ENCODE assay signal across 8 cellular contexts in genomic region chr11:108121274-108122155, GRCh38. TPM values are rescaled to one million over a fixed set of nuclear protein-coding genes. Genes with fewer than 3 reads are reported as not detected.
DNase-seq lines count a peak whose midpoint lies in the region; ATAC-seq and TF ChIP-seq lines count a peak whose summit lies in the region.

Gene ACAT1, plus strand, starts transcription at chr11:108121567. Its CDS starts 40 bp downstream, at chr11:108121607.

- POLR2A ChIA-PET in PC-3 (lab: Charles Lee; ENCODE audit: unreplicated experiment): no interaction called here

- H3K9me2 ChIP-seq in PC-3 (replicated peaks; ENCODE audit: low read length): no peaks in the 10 kb centered on the region

- H3K9me3 ChIP-seq in PC-3 (ENCODE audit: low read length): no peaks in the 10 kb centered on the region
- no peaks in the 10 kb centered on the region for H3K9me3 ChIP-seq in mucosa of stomach (ENCODE audit: control insufficient read depth, low read length)

- peak within 1 kb of the TSS; percentile 21 for H3K27ac ChIP-seq in PC-3 (ENCODE audit: low read length)

- TF ChIP-seq CTCF in PC-3 (conservative IDR thresholded peaks at IDR 0.05; ENCODE audit: low read depth, low read length): no peak

- intact Hi-C loops in PC-3 (cut with micrococcal nuclease): loop anchor here (1.0 to 2.0 kb wide), 2 partner anchors 101 to 534 kb away; partner anchors contain the start of genes ATM and NPAT

- peaks cover 49% of the 10 kb centered on the region for H3K79me2 ChIP-seq in PC-3 (ENCODE audit: low read length)

- H2AFZ ChIP-seq in PC-3 (ENCODE audit: low read length): peak within 1 kb of the TSS; percentile 90

- no peaks in the 10 kb centered on the region for H3K27me3 ChIP-seq in PC-3 (ENCODE audit: low read length)
- no peaks in the 10 kb centered on the region for H3K27me3 ChIP-seq in mucosa of stomach (ENCODE audit: control insufficient read depth, insufficient read depth, low read length)

- no peaks in the 10 kb centered on the region for H4K20me1 ChIP-seq in PC-3 (ENCODE audit: low read length)

- H3K9ac ChIP-seq in PC-3 (ENCODE audit: low read length) (peak within 1 kb of the TSS; percentile 80), mucosa of stomach (ENCODE audit: low read length) (peak within 1 kb of the TSS; percentile 85)

- no TSS peak for BruUV-seq in PC-3 (replicated peaks; lab: Mats Ljungman, UMichigan)

- no peaks in the 10 kb centered on the region for H3F3A ChIP-seq in PC-3 (ENCODE audit: low read length, unreplicated experiment)

- H3K4me3 ChIP-seq in PC-3 (ENCODE audit: low read length): peak within 1 kb of the TSS; percentile 74
- peak within 1 kb of the TSS; percentile 92 for H3K4me3 ChIP-seq in mucosa of stomach (ENCODE audit: low read length)

- CTCF ChIA-PET in PC-3 (lab: Charles Lee): no interaction called here

- TF ChIP-seq EP300 in Ishikawa (IDR thresholded peaks at IDR 0.05; ENCODE audit: borderline replicate concordance): no peak

- H3K36me3 ChIP-seq in PC-3 (ENCODE audit: low read depth, low read length): no peaks in the 10 kb centered on the region
- H3K36me3 ChIP-seq in mucosa of stomach (ENCODE audit: control insufficient read depth, insufficient read depth, low read length): no peaks in the 10 kb centered on the region

- TF ChIP-seq RAD21 in Ishikawa (IDR thresholded peaks at IDR 0.05; ENCODE audit: low read depth): no peak

- ATAC-seq in GM21576 (IDR thresholded peaks at IDR 0.05; ENCODE audit: unreplicated experiment): peak; percentile 94
- ATAC-seq in PC-3: peak; percentile 96

- H3K4me2 ChIP-seq in PC-3 (ENCODE audit: low read length): peak within 1 kb of the TSS; percentile 89

- TF ChIP-seq POLR2A in erythroblast (IDR thresholded peaks at IDR 0.05; ENCODE audit: low read length): peak; percentile 97

- peak; percentile 97 for DNase-seq in DMS53 (lab: John Stamatoyannopoulos, UW)
- DNase-seq in PC-3: peak; percentile 98
- DNase-seq in activated T-cell treated with anti-CD3 and anti-CD28 coated beads, Interleukin-2, amount 50 U/mL, for 1 hour: peak; percentile 98
- DNase-seq in erythroblast (lab: John Stamatoyannopoulos, UW): peak; percentile 96 to 98
- DNase-seq in stimulated activated CD8-positive, alpha-beta memory T cell treated with anti-CD3 and anti-CD28 coated beads, Interleukin-7, amount 100 ng/mL, for 24 hours (ENCODE audit: low read depth): peak; percentile 94

- H3K4me1 ChIP-seq in PC-3 (ENCODE audit: insufficient read depth, low read length) (peaks cover 24% of the 10 kb centered on the region), mucosa of stomach (ENCODE audit: control insufficient read depth, insufficient read depth, low read length) (peaks cover 20% of the 10 kb centered on the region)

TF ChIP-seq in Ishikawa, 13 proteins besides CTCF, POLR2A, EP300 and RAD21:
- TF ChIP-seq, protein P1, sequence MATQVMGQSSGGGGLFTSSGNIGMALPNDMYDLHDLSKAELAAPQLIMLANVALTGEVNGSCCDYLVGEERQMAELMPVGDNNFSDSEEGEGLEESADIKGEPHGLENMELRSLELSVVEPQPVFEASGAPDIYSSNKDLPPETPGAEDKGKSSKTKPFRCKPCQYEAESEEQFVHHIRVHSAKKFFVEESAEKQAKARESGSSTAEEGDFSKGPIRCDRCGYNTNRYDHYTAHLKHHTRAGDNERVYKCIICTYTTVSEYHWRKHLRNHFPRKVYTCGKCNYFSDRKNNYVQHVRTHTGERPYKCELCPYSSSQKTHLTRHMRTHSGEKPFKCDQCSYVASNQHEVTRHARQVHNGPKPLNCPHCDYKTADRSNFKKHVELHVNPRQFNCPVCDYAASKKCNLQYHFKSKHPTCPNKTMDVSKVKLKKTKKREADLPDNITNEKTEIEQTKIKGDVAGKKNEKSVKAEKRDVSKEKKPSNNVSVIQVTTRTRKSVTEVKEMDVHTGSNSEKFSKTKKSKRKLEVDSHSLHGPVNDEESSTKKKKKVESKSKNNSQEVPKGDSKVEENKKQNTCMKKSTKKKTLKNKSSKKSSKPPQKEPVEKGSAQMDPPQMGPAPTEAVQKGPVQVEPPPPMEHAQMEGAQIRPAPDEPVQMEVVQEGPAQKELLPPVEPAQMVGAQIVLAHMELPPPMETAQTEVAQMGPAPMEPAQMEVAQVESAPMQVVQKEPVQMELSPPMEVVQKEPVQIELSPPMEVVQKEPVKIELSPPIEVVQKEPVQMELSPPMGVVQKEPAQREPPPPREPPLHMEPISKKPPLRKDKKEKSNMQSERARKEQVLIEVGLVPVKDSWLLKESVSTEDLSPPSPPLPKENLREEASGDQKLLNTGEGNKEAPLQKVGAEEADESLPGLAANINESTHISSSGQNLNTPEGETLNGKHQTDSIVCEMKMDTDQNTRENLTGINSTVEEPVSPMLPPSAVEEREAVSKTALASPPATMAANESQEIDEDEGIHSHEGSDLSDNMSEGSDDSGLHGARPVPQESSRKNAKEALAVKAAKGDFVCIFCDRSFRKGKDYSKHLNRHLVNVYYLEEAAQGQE (IDR thresholded peaks at IDR 0.05; ENCODE audit: low read depth): no peak
- TF ChIP-seq TEAD4 (IDR thresholded peaks at IDR 0.05): no peak
- TF ChIP-seq, protein P2, sequence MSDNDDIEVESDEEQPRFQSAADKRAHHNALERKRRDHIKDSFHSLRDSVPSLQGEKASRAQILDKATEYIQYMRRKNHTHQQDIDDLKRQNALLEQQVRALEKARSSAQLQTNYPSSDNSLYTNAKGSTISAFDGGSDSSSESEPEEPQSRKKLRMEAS (IDR thresholded peaks at IDR 0.05): peak; percentile 93
- peak; percentile 51 for TF ChIP-seq TCF12 (IDR thresholded peaks at IDR 0.05; ENCODE audit: low read depth)
- no peak for TF ChIP-seq ZBTB7A (IDR thresholded peaks at IDR 0.05; ENCODE audit: low read depth)
- TF ChIP-seq CEBPB (IDR thresholded peaks at IDR 0.05): no peak
- TF ChIP-seq CREB1 (IDR thresholded peaks at IDR 0.05; ENCODE audit: low read depth): no peak
- TF ChIP-seq TAF1 (IDR thresholded peaks at IDR 0.05; ENCODE audit: low read depth): 0 out of 2 replicates have a peak, but pooled peaks have one; percentile 59
- TF ChIP-seq FOXM1 (IDR thresholded peaks at IDR 0.05; ENCODE audit: borderline replicate concordance, low read depth): 0 out of 2 replicates have a peak, but pooled peaks have one; percentile 29
- peak; percentile 71; the same call in 1 of the 2 replicates for TF ChIP-seq USF1 (IDR thresholded peaks at IDR 0.05)
- TF ChIP-seq YY1 (IDR thresholded peaks at IDR 0.05; ENCODE audit: low read depth): no peak
- TF ChIP-seq NFIC (IDR thresholded peaks at IDR 0.05): peak; percentile 93
- TF ChIP-seq EGR1 (IDR thresholded peaks at IDR 0.05): no peak

RNA-seq across cellular contexts. Expression of gene ACAT1, which starts in this region (rescaled TPM):
- total RNA-seq in PC-3 (2014; rRNA removed): 180 and 212 TPM in 2 replicates

Comparison
In these comparisons a context has a peak if more than half of its experiments do, and no peak if none do; other contexts are left out.
1. Peak in every context shown above with its lines: DNase-seq, ATAC-seq, H3K4me3 ChIP-seq and H3K27ac ChIP-seq.